ENCODE assay signal across 11 cellular contexts in genomic region chr6:170024940-170025339, GRCh38.
DNase-seq lines count a peak whose midpoint lies in the region; ATAC-seq, FAIRE-seq and TF ChIP-seq lines count a peak whose summit lies in the region.
"Had no signal": no experiment of that assay in that cellular context is flagged by ENCODE, and none has a peak within 500 bp of the region (broad histone marks: within the 10 kb centered on the region; RNA-seq: fewer than 3 reads in every experiment).

No MANE protein-coding gene starts in this region.

- H2BK5ac ChIP-seq in H9 (ENCODE audit: insufficient read length, low read length), result no peak overlapping the region

- no peak overlapping the region for H3K9ac ChIP-seq in H9 (ENCODE audit: extremely low read depth, insufficient read length, low read length)

- H3K79me1 ChIP-seq in H9 (ENCODE audit: insufficient read depth, low read depth, low read length, poor library complexity, severe bottlenecking), result no peaks in the 10 kb centered on the region

- DNase-seq in H9 (no peak), SHP77 (lab: John Stamatoyannopoulos, UW) (peak; percentile 77 to 80), small intestine (peak; percentile 17), COR-L47 (lab: John Stamatoyannopoulos, UW) (no peak), NCI-H2227 (lab: John Stamatoyannopoulos, UW; ENCODE audit: unreplicated experiment) (no peak), NCI-H524 treated with DMSO at 0.1 percent for 48 hours (lab: John Stamatoyannopoulos, UW) (no peak)
- no peak for DNase-seq in activated CD8-positive, alpha-beta T cell treated with anti-CD3 and anti-CD28 coated beads, Interleukin-2, amount 10 ng/mL, durations not matched to agents 7 days and 5 days
- DNase-seq: NCI-H446 treated with DMSO at 0.1 percent for 48 hours, T1000 had no signal

- no peak overlapping the region for H2AK5ac ChIP-seq in H9 (ENCODE audit: insufficient read length, low read length)

- H3K4me1 ChIP-seq in H9 (ENCODE audit: insufficient read depth, low read length), result no peaks in the 10 kb centered on the region
- H3K4me1 ChIP-seq in gastroesophageal sphincter, result peaks cover 0 to 23% (median 6%) of the 10 kb centered on the region in 3 donors
- H3K4me1 ChIP-seq in small intestine (ENCODE audit: control insufficient read depth in 2 of 2, insufficient read depth in 1 of 2, low read depth in 1 of 2, low read length in 1 of 2), result peaks cover 2 to 8% of the 10 kb centered on the region in 2 donors

- no peak overlapping the region for H3K23ac ChIP-seq in H9 (ENCODE audit: insufficient read length, low read depth, low read length)

- H3K4me3 Mint-ChIP-seq in H9, result no peak overlapping the region
- H3K4me3 Mint-ChIP-seq in activated CD8-positive, alpha-beta T cell treated with anti-CD3 and anti-CD28 coated beads, Interleukin-2, amount 10 ng/mL, durations not matched to agents 7 days and 5 days, result no peak overlapping the region

- H3K36me3 Mint-ChIP-seq in H9 (ENCODE audit: insufficient read depth in 1 of 3, low read depth in 3 of 3), result no peaks in the 10 kb centered on the region; a peak in 1 of 7 replicates
- H3K36me3 Mint-ChIP-seq in activated CD8-positive, alpha-beta T cell treated with anti-CD3 and anti-CD28 coated beads, Interleukin-2, amount 10 ng/mL, durations not matched to agents 7 days and 5 days (ENCODE audit: low read depth), result no peaks in the 10 kb centered on the region

- H3K14ac ChIP-seq in H9 (ENCODE audit: insufficient read depth, low read length), result no peak overlapping the region

- no peaks in the 10 kb centered on the region for H3K79me2 ChIP-seq in H9 (ENCODE audit: insufficient read depth, low read length)

- no peak overlapping the region for H3K56ac ChIP-seq in H9 (ENCODE audit: insufficient read length, low read depth, low read length)

- no peaks in the 10 kb centered on the region for H4K20me1 ChIP-seq in H9 (ENCODE audit: control insufficient read depth, insufficient read depth, insufficient read length)

- no peaks in the 10 kb centered on the region for H3K23me2 ChIP-seq in H9 (ENCODE audit: insufficient read length, low read depth, low read length, poor library complexity, severe bottlenecking)

- peak overlapping the region in 2 of 3 experiments; percentile 74 to 81; a peak in 1 of 7 replicates for H3K27ac Mint-ChIP-seq in H9
- no peak overlapping the region for H3K27ac Mint-ChIP-seq in activated CD8-positive, alpha-beta T cell treated with anti-CD3 and anti-CD28 coated beads, Interleukin-2, amount 10 ng/mL, durations not matched to agents 7 days and 5 days

- no peak overlapping the region for H3K4me2 ChIP-seq in H9 (ENCODE audit: insufficient read depth, insufficient read length, low read length)

- peak; percentile 52 for ATAC-seq in gastroesophageal sphincter
- no peak for ATAC-seq in activated CD8-positive, alpha-beta T cell treated with anti-CD3 and anti-CD28 coated beads, Interleukin-2, amount 10 ng/mL, durations not matched to agents 7 days and 5 days

- H2BK20ac ChIP-seq in H9 (ENCODE audit: low read depth, low read length, poor library complexity, severe bottlenecking), result no peak overlapping the region

- H3K27me3 ChIP-seq in H9 (ENCODE audit: insufficient read depth, low read length), result no peaks in the 10 kb centered on the region
- H3K27me3 ChIP-seq in gastroesophageal sphincter, result peaks cover 21% of the 10 kb centered on the region
- no peaks in the 10 kb centered on the region for H3K27me3 ChIP-seq in small intestine (ENCODE audit: control insufficient read depth in 2 of 2, insufficient read depth in 2 of 2, low read length in 2 of 2)

- H4K91ac ChIP-seq in H9 (ENCODE audit: insufficient read length, low read depth, low read length), result peak overlapping the region; percentile 7

- no peaks in the 10 kb centered on the region for H3K36me3 ChIP-seq in gastroesophageal sphincter
- no peaks in the 10 kb centered on the region for H3K36me3 ChIP-seq in small intestine (ENCODE audit: control insufficient read depth in 2 of 2, insufficient read depth in 2 of 2, low read length in 2 of 2)

- H3K27me3 Mint-ChIP-seq in H9 (ENCODE audit: low read depth), result peaks cover 10% of the 10 kb centered on the region
- H3K27me3 Mint-ChIP-seq in activated CD8-positive, alpha-beta T cell treated with anti-CD3 and anti-CD28 coated beads, Interleukin-2, amount 10 ng/mL, durations not matched to agents 7 days and 5 days (ENCODE audit: low read depth), result peaks cover 14% of the 10 kb centered on the region

- no peak overlapping the region for H3T11ph ChIP-seq in H9 (ENCODE audit: low read length)

- H3K9me3 ChIP-seq in H9 (ENCODE audit: control insufficient read depth, low read depth, low read length) (no peaks in the 10 kb centered on the region), gastroesophageal sphincter (no peaks in the 10 kb centered on the region), small intestine (ENCODE audit: control insufficient read depth, low read depth) (no peaks in the 10 kb centered on the region)

- H3K9me3 Mint-ChIP-seq in H9, result peaks cover 0 to 6% of the 10 kb centered on the region in 2 experiments; a peak in 1 of 5 replicates
- no peaks in the 10 kb centered on the region for H3K9me3 Mint-ChIP-seq in activated CD8-positive, alpha-beta T cell treated with anti-CD3 and anti-CD28 coated beads, Interleukin-2, amount 10 ng/mL, durations not matched to agents 7 days and 5 days (ENCODE audit: insufficient read depth)

- peaks cover 4 to 7% of the 10 kb centered on the region in 2 experiments; a peak in 2 of 4 replicates for H3K4me1 Mint-ChIP-seq in H9
- no peaks in the 10 kb centered on the region for H3K4me1 Mint-ChIP-seq in activated CD8-positive, alpha-beta T cell treated with anti-CD3 and anti-CD28 coated beads, Interleukin-2, amount 10 ng/mL, durations not matched to agents 7 days and 5 days (ENCODE audit: low read depth)

- no peak for TF ChIP-seq POLR2A in gastroesophageal sphincter (IDR thresholded peaks at IDR 0.05)

- no peak overlapping the region for H3K18ac ChIP-seq in H9 (ENCODE audit: insufficient read length, low read depth, low read length)

- H3K4me3 ChIP-seq in gastroesophageal sphincter (no peak overlapping the region), small intestine (ENCODE audit: low read depth in 1 of 2, low read length in 2 of 2) (no peak overlapping the region)

- H2BK120ac ChIP-seq in H9 (ENCODE audit: low read depth, low read length, poor library complexity, severe bottlenecking), result no peak overlapping the region

- no peak overlapping the region for H2BK15ac ChIP-seq in H9 (ENCODE audit: low read depth, low read length)

- H2AFZ ChIP-seq in H9 (ENCODE audit: low read length), result no peak overlapping the region

- no peak overlapping the region for H3K4ac ChIP-seq in H9 (ENCODE audit: low read depth, low read length)

- no peak overlapping the region for H4K5ac ChIP-seq in H9 (ENCODE audit: insufficient read length, low read depth, low read length)

- FAIRE-seq in small intestine (lab: Jason Lieb, UNC), result no peak
- FAIRE-seq: urothelium cell line had no signal

- CTCF ChIA-PET in activated CD8-positive, alpha-beta T cell treated with anti-CD3 and anti-CD28 coated beads, Interleukin-2, amount 10 ng/mL, durations not matched to agents 7 days and 5 days (lab: Charles Lee), result no interaction called here

- H4K8ac ChIP-seq in H9 (replicated peaks; ENCODE audit: insufficient read length, low read depth, low read length), result no peak overlapping the region

- no CpG with 5 or more reads among the region's 7 CpGs for WGBS in H9 (ENCODE audit: extremely low coverage, insufficient read length, low lambda C conversion rate)
- WGBS in gastroesophageal sphincter (ENCODE audit: low coverage in 1 of 2), 2 donors, result 18% methylated on average over 3 of the region's 7 CpGs; no CpG with 5 or more reads in 1 of the 2 donors
- 55 to 63% (median 58%) methylated on average over 7 of the region's 7 CpGs for WGBS in small intestine, 3 donors

- no peak overlapping the region for H2BK12ac ChIP-seq in H9 (ENCODE audit: insufficient read length, low read depth, low read length)

- TF ChIP-seq CTCF in H9 (conservative IDR thresholded peaks at IDR 0.05) (no peak), gastroesophageal sphincter (IDR thresholded peaks at IDR 0.05) (no peak)

- no peak for TF ChIP-seq EP300 in gastroesophageal sphincter (IDR thresholded peaks at IDR 0.05)

- H3K27ac ChIP-seq in H9 (ENCODE audit: insufficient read length, low read depth, low read length) (no peak overlapping the region), gastroesophageal sphincter (no peak overlapping the region), small intestine (ENCODE audit: low read depth in 1 of 2, low read length in 1 of 2) (no peak overlapping the region)

- POLR2A ChIA-PET in activated CD8-positive, alpha-beta T cell treated with anti-CD3 and anti-CD28 coated beads, Interleukin-2, amount 10 ng/mL, durations not matched to agents 7 days and 5 days (lab: Charles Lee), result no interaction called here

Comparison
In these comparisons a context has a peak if more than half of its experiments do, and no peak if none do; other contexts are left out.
1. DNase-seq: peak in SHP77 (2 of 2) and small intestine (single experiment); none in H9 (single experiment), COR-L47 (single experiment), activated CD8-positive, alpha-beta T cell treated with anti-CD3 and anti-CD28 coated beads, Interleukin-2, amount 10 ng/mL, durations not matched to agents 7 days and 5 days (single experiment), NCI-H2227 (single experiment) and NCI-H524 treated with DMSO at 0.1 percent for 48 hours (single experiment).